In the genomic region with DNA sequence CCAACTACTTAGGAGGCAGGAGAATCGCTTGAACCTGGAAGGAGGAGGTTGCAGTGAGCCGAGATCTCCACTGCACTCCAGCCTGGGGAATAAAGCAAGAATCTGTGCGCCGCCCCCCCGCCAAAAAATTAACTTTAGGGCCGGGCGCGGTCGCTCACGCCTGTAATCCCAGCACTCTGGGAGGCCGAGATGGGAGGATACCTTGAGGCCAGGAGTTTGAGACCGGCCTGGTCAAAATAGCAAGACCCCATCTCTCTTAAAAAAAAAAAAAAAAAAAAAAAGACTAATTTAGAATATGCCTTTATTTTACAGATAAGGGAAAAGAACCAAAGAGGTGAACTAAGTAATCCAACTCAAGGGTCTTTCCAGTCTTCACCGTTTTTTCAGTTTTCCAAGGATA, we compare ENCODE assay signal across 8 cellular contexts. TPM values are rescaled to one million over a fixed set of nuclear protein-coding genes. Genes with fewer than 3 reads are reported as not detected.
DNase-seq lines count a peak whose midpoint lies in the region; ATAC-seq, FAIRE-seq and TF ChIP-seq lines count a peak whose summit lies in the region.

No MANE protein-coding gene starts in this region.

- ATAC-seq in memory B cell (ENCODE audit: low read depth) = no peak

- H3K4me3 Mint-ChIP-seq in activated naive CD4-positive, alpha-beta T cell treated with anti-CD3 and anti-CD28 coated beads, Interleukin-2, amount 10 ng/mL, durations not matched to agents 7 days and 5 days = peak overlapping the region; percentile 95
- H3K4me3 Mint-ChIP-seq in memory B cell (peak overlapping the region; percentile 85), type B pancreatic cell (peak overlapping the region; percentile 99)

- FAIRE-seq in frontal cortex (lab: Jason Lieb, UNC) = no peak

- H3K27ac Mint-ChIP-seq in activated naive CD4-positive, alpha-beta T cell treated with anti-CD3 and anti-CD28 coated beads, Interleukin-2, amount 10 ng/mL, durations not matched to agents 7 days and 5 days = peak overlapping the region; percentile 95
- no peak overlapping the region for H3K27ac Mint-ChIP-seq in memory B cell
- peak overlapping the region; percentile 94 for H3K27ac Mint-ChIP-seq in type B pancreatic cell

- CTCF ChIA-PET in activated naive CD4-positive, alpha-beta T cell treated with anti-CD3 and anti-CD28 coated beads, Interleukin-2, amount 10 ng/mL, durations not matched to agents 7 days and 5 days (lab: Charles Lee) = no interaction called here

- peaks cover 48% of the 10 kb centered on the region for H3K4me1 Mint-ChIP-seq in activated naive CD4-positive, alpha-beta T cell treated with anti-CD3 and anti-CD28 coated beads, Interleukin-2, amount 10 ng/mL, durations not matched to agents 7 days and 5 days
- peaks cover 26% of the 10 kb centered on the region for H3K4me1 Mint-ChIP-seq in memory B cell
- peaks cover 26% of the 10 kb centered on the region for H3K4me1 Mint-ChIP-seq in type B pancreatic cell (ENCODE audit: unreplicated experiment)

- TF ChIP-seq CTCF in astrocyte of the spinal cord (IDR thresholded peaks at IDR 0.05; ENCODE audit: low read depth, low read length) (no peak), type B pancreatic cell (conservative IDR thresholded peaks at IDR 0.05) (no peak)

- no peaks in the 10 kb centered on the region for H3K9me3 Mint-ChIP-seq in activated naive CD4-positive, alpha-beta T cell treated with anti-CD3 and anti-CD28 coated beads, Interleukin-2, amount 10 ng/mL, durations not matched to agents 7 days and 5 days
- H3K9me3 Mint-ChIP-seq in memory B cell (no peaks in the 10 kb centered on the region), type B pancreatic cell (no peaks in the 10 kb centered on the region)

- in situ Hi-C loops in astrocyte of the spinal cord (cut with HindIII; ENCODE audit: low sequenced_read_pairs) = no loop called here

- H3K36me3 Mint-ChIP-seq in activated naive CD4-positive, alpha-beta T cell treated with anti-CD3 and anti-CD28 coated beads, Interleukin-2, amount 10 ng/mL, durations not matched to agents 7 days and 5 days = peaks cover 41% of the 10 kb centered on the region
- H3K36me3 Mint-ChIP-seq in memory B cell (peaks cover 23% of the 10 kb centered on the region), type B pancreatic cell (peaks cover 24% of the 10 kb centered on the region)

- no peak for DNase-seq in activated naive CD4-positive, alpha-beta T cell treated with anti-CD3 and anti-CD28 coated beads, Interleukin-2, amount 10 ng/mL, durations not matched to agents 7 days and 5 days
- no peak for DNase-seq in activated naive CD4-positive, alpha-beta T cell treated with Interleukin-2 at 50 U/mL for 16 hours
- DNase-seq in astrocyte of the spinal cord (ENCODE audit: low read depth, low spot score) (no peak), memory B cell (ENCODE audit: low spot score in 2 of 2) (no peak), type B pancreatic cell (ENCODE audit: extremely low spot score, unreplicated experiment) (no peak), NCI-H2107 (lab: John Stamatoyannopoulos, UW) (no peak), frontal cortex (ENCODE audit: low spot score in 2 of 2) (no peak), NCI-H345 (lab: John Stamatoyannopoulos, UW) (no peak)

- H3K27me3 Mint-ChIP-seq in activated naive CD4-positive, alpha-beta T cell treated with anti-CD3 and anti-CD28 coated beads, Interleukin-2, amount 10 ng/mL, durations not matched to agents 7 days and 5 days = peaks cover 3% of the 10 kb centered on the region
- H3K27me3 Mint-ChIP-seq in memory B cell (no peaks in the 10 kb centered on the region), type B pancreatic cell (no peaks in the 10 kb centered on the region)

- H3K4me3 ChIP-seq in astrocyte of the spinal cord (ENCODE audit: low read depth, low read length) = peak overlapping the region; percentile 67

RNA-seq across cellular contexts. Expression of a gene that starts 1.2 kb away (rescaled TPM):
- 42.0 and 47.0 TPM in 2 replicates for total RNA-seq in type B pancreatic cell (ENCODE audit: low replicate concordance)
- 78.3 TPM for total RNA-seq in frontal cortex

RNA-seq across cellular contexts. Expression of a gene that starts 35.6 kb away (rescaled TPM):
- total RNA-seq in type B pancreatic cell (ENCODE audit: low replicate concordance) = 39.2 and 46.9 TPM in 2 replicates
- 34.6 TPM for total RNA-seq in frontal cortex
